ENCODE assay signal across 8 cellular contexts in the genomic region with DNA sequence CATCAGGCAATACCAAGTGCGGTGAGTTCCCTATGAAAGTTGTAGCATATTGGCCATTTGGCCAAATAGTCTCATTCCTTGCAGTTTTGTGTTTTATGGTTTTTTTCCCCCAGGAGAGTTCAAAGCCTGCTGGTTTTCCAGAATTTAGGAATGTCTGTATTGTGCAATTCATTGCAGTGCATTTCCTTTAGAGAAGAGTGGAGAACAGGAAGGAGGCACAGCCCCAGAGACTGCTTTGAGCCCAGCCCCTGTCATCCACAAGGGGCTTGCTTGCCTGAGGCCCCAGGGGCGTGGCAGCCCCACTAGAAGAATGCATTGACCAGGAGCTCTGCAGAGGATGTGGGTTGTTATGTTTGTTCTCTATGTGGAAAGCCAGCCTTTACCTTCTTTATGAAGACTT.
DNase-seq lines count a peak whose midpoint lies in the region; ATAC-seq, FAIRE-seq and TF ChIP-seq lines count a peak whose summit lies in the region.
"Not testable (repeated sequence)": the region's sequence is repeated elsewhere in the genome, so short reads cannot be mapped to it uniquely, and the experiment has no call there.

No MANE protein-coding gene starts in this region.

- H3K36me3 Mint-ChIP-seq in activated T-helper 1 cell treated with anti-CD3 and anti-CD28 coated beads, Interleukin-12 subunit alpha, Interleukin-12 subunit beta, Interleukin-2, Interleukin-4 antibody, amounts not matched to agents 30 ng/mL and 10 ng/mL and 1 ng/mL, durations not matched to agents 14 hours and 24 hours and 36 hours (ENCODE audit: low read depth) = peaks cover 13% of the 10 kb centered on the region
- H3K36me3 Mint-ChIP-seq in mesothelial cell of epicardium = not testable (repeated sequence)

- POLR2A ChIA-PET in endothelial cell of umbilical vein (lab: Charles Lee) = not testable (repeated sequence)

- H3K27ac ChIP-seq in endothelial cell of umbilical vein (ENCODE audit: insufficient read depth, low read depth, low read length) (peak overlapping the region; percentile 71), heart right ventricle (peak overlapping the region in 9 of 10 donors; percentile 35 to 72 (median 61)), thyroid gland (peak overlapping the region in 2 of 3 donors; percentile 70 to 71)

- DNase-seq in AG09309 (ENCODE audit: low read depth) = peak; percentile 34
- DNase-seq in HCEC 1CT = peak; percentile 40
- peak; percentile 87 for DNase-seq in NCI-H226
- DNase-seq in activated T-helper 1 cell treated with anti-CD3 and anti-CD28 coated beads, Interleukin-12 subunit alpha, Interleukin-12 subunit beta, Interleukin-2, Interleukin-4 antibody, amounts not matched to agents 30 ng/mL and 10 ng/mL and 1 ng/mL, durations not matched to agents 14 hours and 24 hours and 36 hours (ENCODE audit: low spot score); endothelial cell of umbilical vein (ENCODE audit: low read depth, low spot score); mesothelial cell of epicardium (ENCODE audit: low spot score in 2 of 2, unreplicated experiment in 2 of 2); thyroid gland: not testable (repeated sequence)
- peak in 1 of 2 donors; percentile 36 for DNase-seq in heart right ventricle

- CTCF ChIA-PET in endothelial cell of umbilical vein (lab: Charles Lee) = not testable (repeated sequence)

- peaks cover 14% of the 10 kb centered on the region for H3K4me1 ChIP-seq in endothelial cell of umbilical vein (ENCODE audit: control insufficient read depth, extremely low read depth, insufficient read depth, low read length)
- peaks cover 0 to 28% (median 5%) of the 10 kb centered on the region in 9 donors for H3K4me1 ChIP-seq in heart right ventricle
- not testable (repeated sequence) for H3K4me1 ChIP-seq in thyroid gland

- H3K9me1 ChIP-seq in endothelial cell of umbilical vein (replicated peaks; ENCODE audit: control insufficient read depth, extremely low read depth, insufficient read depth, low read length) = not testable (repeated sequence)

- peaks cover 26% of the 10 kb centered on the region for H3K4me1 Mint-ChIP-seq in activated T-helper 1 cell treated with anti-CD3 and anti-CD28 coated beads, Interleukin-12 subunit alpha, Interleukin-12 subunit beta, Interleukin-2, Interleukin-4 antibody, amounts not matched to agents 30 ng/mL and 10 ng/mL and 1 ng/mL, durations not matched to agents 14 hours and 24 hours and 36 hours (ENCODE audit: low read depth)
- H3K4me1 Mint-ChIP-seq in mesothelial cell of epicardium = peaks cover 14% of the 10 kb centered on the region

- intact Hi-C loops in activated T-helper 1 cell treated with anti-CD3 and anti-CD28 coated beads, Interleukin-12 subunit alpha, Interleukin-12 subunit beta, Interleukin-2, Interleukin-4 antibody, amounts not matched to agents 30 ng/mL and 10 ng/mL and 1 ng/mL, durations not matched to agents 14 hours and 24 hours and 36 hours (cut with micrococcal nuclease); endothelial cell of umbilical vein (cut with micrococcal nuclease); heart right ventricle (cut with DNase I); thyroid gland (cut with DNase I): not testable (repeated sequence)

- TF ChIP-seq POLR2A in endothelial cell of umbilical vein (IDR thresholded peaks at IDR 0.05; ENCODE audit: low read depth, low read length); thyroid gland (IDR thresholded peaks at IDR 0.05): not testable (repeated sequence)

- dilution Hi-C loops in endothelial cell of umbilical vein (cut with MboI; ENCODE audit: extremely low pct_ligation_motif_present, low sequenced_read_pairs) = not testable (repeated sequence)

- H3K4me3 Mint-ChIP-seq in activated T-helper 1 cell treated with anti-CD3 and anti-CD28 coated beads, Interleukin-12 subunit alpha, Interleukin-12 subunit beta, Interleukin-2, Interleukin-4 antibody, amounts not matched to agents 30 ng/mL and 10 ng/mL and 1 ng/mL, durations not matched to agents 14 hours and 24 hours and 36 hours = peak overlapping the region; percentile 45
- H3K4me3 Mint-ChIP-seq in mesothelial cell of epicardium = not testable (repeated sequence)

- H3K4me2 ChIP-seq in endothelial cell of umbilical vein (ENCODE audit: insufficient read depth, low read length) = peak overlapping the region; percentile 24

- not testable (repeated sequence) for H3K36me3 ChIP-seq in endothelial cell of umbilical vein (ENCODE audit: control insufficient read depth in 2 of 2, extremely low read depth in 1 of 2, insufficient read depth in 2 of 2, low read length in 2 of 2); heart right ventricle; thyroid gland

- not testable (repeated sequence) for H3K27me3 Mint-ChIP-seq in activated T-helper 1 cell treated with anti-CD3 and anti-CD28 coated beads, Interleukin-12 subunit alpha, Interleukin-12 subunit beta, Interleukin-2, Interleukin-4 antibody, amounts not matched to agents 30 ng/mL and 10 ng/mL and 1 ng/mL, durations not matched to agents 14 hours and 24 hours and 36 hours (ENCODE audit: insufficient read depth); mesothelial cell of epicardium (ENCODE audit: low read depth)

- not testable (repeated sequence) for H4K20me1 ChIP-seq in endothelial cell of umbilical vein (replicated peaks; ENCODE audit: control insufficient read depth, extremely low read depth, insufficient read depth, low read length)

- H3K9me3 ChIP-seq in endothelial cell of umbilical vein (replicated peaks; ENCODE audit: control insufficient read depth, insufficient read depth, low read length); heart right ventricle; thyroid gland: not testable (repeated sequence)

- H3K79me2 ChIP-seq in endothelial cell of umbilical vein (ENCODE audit: control insufficient read depth, insufficient read depth, low read length) = peaks cover 23% of the 10 kb centered on the region

- not testable (repeated sequence) for H3K9ac ChIP-seq in endothelial cell of umbilical vein (replicated peaks; ENCODE audit: extremely low read depth, insufficient read depth, low read length)

- 61 to 75% methylated on average over 2 of the region's 2 CpGs for WGBS in heart right ventricle, 2 donors
- 79 to 85% methylated on average over 2 of the region's 2 CpGs for WGBS in thyroid gland, 2 donors

- FAIRE-seq in endothelial cell of umbilical vein (lab: Jason Lieb, UNC) = peak; percentile 24

- not testable (repeated sequence) for BruUV-seq in endothelial cell of umbilical vein (replicated peaks; lab: Mats Ljungman, UMichigan)

- H3K9me3 Mint-ChIP-seq in activated T-helper 1 cell treated with anti-CD3 and anti-CD28 coated beads, Interleukin-12 subunit alpha, Interleukin-12 subunit beta, Interleukin-2, Interleukin-4 antibody, amounts not matched to agents 30 ng/mL and 10 ng/mL and 1 ng/mL, durations not matched to agents 14 hours and 24 hours and 36 hours; mesothelial cell of epicardium: not testable (repeated sequence)

- not testable (repeated sequence) for TF ChIP-seq CTCF in AG09309 (IDR thresholded peaks at IDR 0.05; ENCODE audit: control insufficient read depth, insufficient read depth, low read depth, low read length, missing control alignments); endothelial cell of umbilical vein (IDR thresholded peaks at IDR 0.05; ENCODE audit: extremely low read depth in 1 of 2, insufficient read depth in 1 of 2, low read depth in 1 of 2, low read length in 2 of 2); heart right ventricle (IDR thresholded peaks at IDR 0.05); mesothelial cell of epicardium (IDR thresholded peaks at IDR 0.05; ENCODE audit: unreplicated experiment); thyroid gland (IDR thresholded peaks at IDR 0.05)

- H2AFZ ChIP-seq in endothelial cell of umbilical vein (ENCODE audit: low read depth, low read length) = not testable (repeated sequence)

- not testable (repeated sequence) for H3K27me3 ChIP-seq in endothelial cell of umbilical vein (ENCODE audit: control insufficient read depth in 2 of 2, insufficient read depth in 2 of 2, low read length in 2 of 2); heart right ventricle; thyroid gland

- H3K27ac Mint-ChIP-seq in activated T-helper 1 cell treated with anti-CD3 and anti-CD28 coated beads, Interleukin-12 subunit alpha, Interleukin-12 subunit beta, Interleukin-2, Interleukin-4 antibody, amounts not matched to agents 30 ng/mL and 10 ng/mL and 1 ng/mL, durations not matched to agents 14 hours and 24 hours and 36 hours = not testable (repeated sequence)
- H3K27ac Mint-ChIP-seq in mesothelial cell of epicardium = peak overlapping the region; percentile 86

- H3K4me3 ChIP-seq in AG09309 (ENCODE audit: control insufficient read depth, low read depth, low read length); endothelial cell of umbilical vein (replicated peaks in 1 of 3; ENCODE audit: insufficient read depth in 1 of 3, low read depth in 1 of 3, low read length in 3 of 3); heart right ventricle; thyroid gland (replicated peaks in 1 of 3): not testable (repeated sequence)

- peak in 5 of 8 donors; percentile 1 to 38 (median 29) for ATAC-seq in heart right ventricle
